In genomic region chr5:172179032-172179989, GRCh38 we compare ENCODE assay signal across 9 cellular contexts. TPM values are rescaled to one million over a fixed set of nuclear protein-coding genes. Genes with fewer than 3 reads are reported as not detected.
DNase-seq lines count a peak whose midpoint lies in the region; ATAC-seq and TF ChIP-seq lines count a peak whose summit lies in the region.
"Had no signal": no experiment of that assay in that cellular context is flagged by ENCODE, and none has a peak within 500 bp of the region (broad histone marks: within the 10 kb centered on the region; RNA-seq: fewer than 3 reads in every experiment).

No MANE protein-coding gene starts in this region.

- no peak overlapping the region for H2BK120ac ChIP-seq in H9 (ENCODE audit: low read depth, low read length, poor library complexity, severe bottlenecking)

- H3K27ac ChIP-seq in H9 (ENCODE audit: insufficient read length, low read depth, low read length): no peak overlapping the region
- H3K27ac ChIP-seq in OCI-LY3 (ENCODE audit: low read length): peak overlapping the region; percentile 54
- H3K27ac ChIP-seq in iPS-20b (ENCODE audit: low read length): no peak overlapping the region

- H3K4me3 ChIP-seq in OCI-LY3 (ENCODE audit: low read length) (peak overlapping the region; percentile 31), iPS-20b (ENCODE audit: low read length) (no peak overlapping the region)

- H4K91ac ChIP-seq in H9 (ENCODE audit: insufficient read length, low read depth, low read length): no peak overlapping the region

- H2BK12ac ChIP-seq in H9 (ENCODE audit: insufficient read length, low read depth, low read length): no peak overlapping the region

- H3K27ac Mint-ChIP-seq in H9: peak overlapping the region in 2 of 3 experiments; percentile 73 to 91; a peak in 4 of 7 replicates
- H3K27ac Mint-ChIP-seq in activated naive CD8-positive, alpha-beta T cell: peak overlapping the region; percentile 98
- peak overlapping the region; percentile 90 for H3K27ac Mint-ChIP-seq in stimulated activated naive B cell treated with anti-CD40 and anti-IgM and Interleukin-4, amounts not matched to agents 10 μg/mL and 1 μg/mL and 100 μg/mL, for 72 hours

- peak; percentile 23 to 30 for ATAC-seq in stimulated activated naive B cell treated with anti-CD40 and anti-IgM and Interleukin-4, amounts not matched to agents 10 μg/mL and 1 μg/mL and 100 μg/mL, for 72 hours (replicated peaks)
- ATAC-seq: HCT116 had no signal

- H3K23ac ChIP-seq in H9 (ENCODE audit: insufficient read length, low read depth, low read length): no peak overlapping the region

- no peak overlapping the region for H3T11ph ChIP-seq in H9 (ENCODE audit: low read length)

- no peaks in the 10 kb centered on the region; the same call in 1 of the 2 replicates for H3K27me3 Mint-ChIP-seq in H9 (ENCODE audit: low read depth)
- H3K27me3 Mint-ChIP-seq in activated naive CD8-positive, alpha-beta T cell: no peaks in the 10 kb centered on the region
- no peaks in the 10 kb centered on the region for H3K27me3 Mint-ChIP-seq in stimulated activated naive B cell treated with anti-CD40 and anti-IgM and Interleukin-4, amounts not matched to agents 10 μg/mL and 1 μg/mL and 100 μg/mL, for 72 hours

- no peak overlapping the region for H3K4ac ChIP-seq in H9 (ENCODE audit: low read depth, low read length)

- H2AFZ ChIP-seq in H9 (ENCODE audit: low read length): no peak overlapping the region
- H2AFZ ChIP-seq in OCI-LY3 (ENCODE audit: low read depth, low read length): no peak overlapping the region

- H3K36me3 ChIP-seq in ES-I3 (ENCODE audit: insufficient read depth, low read length) (no peaks in the 10 kb centered on the region), OCI-LY3 (replicated peaks; ENCODE audit: low read depth, low read length) (peaks cover 41% of the 10 kb centered on the region), iPS-20b (ENCODE audit: insufficient read depth, low read depth, low read length) (no peaks in the 10 kb centered on the region)

- H3K9ac ChIP-seq in ES-I3 (ENCODE audit: low read depth, low read length) (peak overlapping the region; percentile 35; the same call in 1 of the 2 replicates), H9 (ENCODE audit: extremely low read depth, insufficient read length, low read length) (no peak overlapping the region), OCI-LY3 (ENCODE audit: low read length) (peak overlapping the region; percentile 41), iPS-20b (ENCODE audit: low read depth, low read length) (0 out of 2 replicates have a peak overlapping the region, but pooled peaks have one; percentile 34)

- no peaks in the 10 kb centered on the region for H3K79me1 ChIP-seq in H9 (ENCODE audit: insufficient read depth, low read depth, low read length, poor library complexity, severe bottlenecking)

- H3K4me1 Mint-ChIP-seq in H9: peaks cover 33 to 36% of the 10 kb centered on the region in 2 experiments
- peaks cover 87% of the 10 kb centered on the region for H3K4me1 Mint-ChIP-seq in activated naive CD8-positive, alpha-beta T cell (ENCODE audit: low read depth)
- H3K4me1 Mint-ChIP-seq in stimulated activated naive B cell treated with anti-CD40 and anti-IgM and Interleukin-4, amounts not matched to agents 10 μg/mL and 1 μg/mL and 100 μg/mL, for 72 hours: peaks cover 59 to 86% of the 10 kb centered on the region in 2 donors

- no peak overlapping the region for H3K4me2 ChIP-seq in H9 (ENCODE audit: insufficient read depth, insufficient read length, low read length)
- H3K4me2 ChIP-seq in OCI-LY3 (ENCODE audit: low read length): peak overlapping the region; percentile 53

- H2BK15ac ChIP-seq in H9 (ENCODE audit: low read depth, low read length): no peak overlapping the region

- no peaks in the 10 kb centered on the region for H3K9me3 ChIP-seq in ES-I3 (ENCODE audit: control insufficient read depth, insufficient read depth, low read length)
- H3K9me3 ChIP-seq in H9 (ENCODE audit: control insufficient read depth, low read depth, low read length): no peaks in the 10 kb centered on the region
- peaks cover 5% of the 10 kb centered on the region; the same call in 1 of the 2 replicates for H3K9me3 ChIP-seq in OCI-LY3 (ENCODE audit: insufficient read depth, low read length)
- no peaks in the 10 kb centered on the region for H3K9me3 ChIP-seq in iPS-20b (ENCODE audit: insufficient read depth, low read depth, low read length)

- H3K36me3 Mint-ChIP-seq in H9 (ENCODE audit: insufficient read depth in 1 of 3, low read depth in 3 of 3): peaks cover 0 to 4% (median 3%) of the 10 kb centered on the region in 3 experiments; a peak in 3 of 7 replicates
- H3K36me3 Mint-ChIP-seq in activated naive CD8-positive, alpha-beta T cell: peaks cover 4% of the 10 kb centered on the region
- H3K36me3 Mint-ChIP-seq in stimulated activated naive B cell treated with anti-CD40 and anti-IgM and Interleukin-4, amounts not matched to agents 10 μg/mL and 1 μg/mL and 100 μg/mL, for 72 hours: peaks cover 36 to 53% of the 10 kb centered on the region in 2 donors

- no peaks in the 10 kb centered on the region for H3K23me2 ChIP-seq in H9 (ENCODE audit: insufficient read length, low read depth, low read length, poor library complexity, severe bottlenecking)

- H3K4me3 Mint-ChIP-seq in H9: no peak overlapping the region
- H3K4me3 Mint-ChIP-seq in activated naive CD8-positive, alpha-beta T cell: peak overlapping the region; percentile 78
- peak overlapping the region; percentile 76 to 82 for H3K4me3 Mint-ChIP-seq in stimulated activated naive B cell treated with anti-CD40 and anti-IgM and Interleukin-4, amounts not matched to agents 10 μg/mL and 1 μg/mL and 100 μg/mL, for 72 hours

- H4K20me1 ChIP-seq in H9 (ENCODE audit: control insufficient read depth, insufficient read depth, insufficient read length) (no peaks in the 10 kb centered on the region), OCI-LY3 (ENCODE audit: insufficient read depth, low read length) (peaks cover 9% of the 10 kb centered on the region)

- H2BK20ac ChIP-seq in H9 (ENCODE audit: low read depth, low read length, poor library complexity, severe bottlenecking): no peak overlapping the region

- WGBS in H9 (ENCODE audit: extremely low coverage, insufficient read length, low lambda C conversion rate): no CpG with 5 or more reads among the region's 17 CpGs

- H3K4me1 ChIP-seq in ES-I3 (ENCODE audit: insufficient read depth, low read length) (peaks cover 33% of the 10 kb centered on the region), H9 (ENCODE audit: insufficient read depth, low read length) (peaks cover 10% of the 10 kb centered on the region; the same call in 1 of the 2 replicates), OCI-LY3 (ENCODE audit: low read length) (peaks cover 46% of the 10 kb centered on the region), iPS-20b (ENCODE audit: insufficient read depth, low read length) (peaks cover 12% of the 10 kb centered on the region)

- H3K79me2 ChIP-seq in H9 (ENCODE audit: insufficient read depth, low read length) (peaks cover 2% of the 10 kb centered on the region; the same call in 1 of the 2 replicates), OCI-LY3 (ENCODE audit: low read length) (peaks cover 96% of the 10 kb centered on the region)

- no peaks in the 10 kb centered on the region for H3K9me3 Mint-ChIP-seq in H9
- no peaks in the 10 kb centered on the region for H3K9me3 Mint-ChIP-seq in activated naive CD8-positive, alpha-beta T cell (ENCODE audit: low read depth)
- peaks cover 0 to 2% of the 10 kb centered on the region in 2 donors for H3K9me3 Mint-ChIP-seq in stimulated activated naive B cell treated with anti-CD40 and anti-IgM and Interleukin-4, amounts not matched to agents 10 μg/mL and 1 μg/mL and 100 μg/mL, for 72 hours

- no peak overlapping the region for H3K18ac ChIP-seq in H9 (ENCODE audit: insufficient read length, low read depth, low read length)

- H2BK5ac ChIP-seq in H9 (ENCODE audit: insufficient read length, low read length): no peak overlapping the region

- no peak overlapping the region for H3K56ac ChIP-seq in H9 (ENCODE audit: insufficient read length, low read depth, low read length)

- H3K27me3 ChIP-seq in H9 (ENCODE audit: insufficient read depth, low read length) (no peaks in the 10 kb centered on the region), OCI-LY3 (ENCODE audit: low read depth, low read length) (no peaks in the 10 kb centered on the region), iPS-20b (ENCODE audit: insufficient read depth, low read length) (no peaks in the 10 kb centered on the region)

- H3K14ac ChIP-seq in H9 (ENCODE audit: insufficient read depth, low read length): no peak overlapping the region

- H4K5ac ChIP-seq in H9 (ENCODE audit: insufficient read length, low read depth, low read length): no peak overlapping the region

- H4K8ac ChIP-seq in H9 (replicated peaks; ENCODE audit: insufficient read length, low read depth, low read length): no peak overlapping the region

- H2AK5ac ChIP-seq in H9 (ENCODE audit: insufficient read length, low read length): no peak overlapping the region

- TF ChIP-seq CTCF in H9 (conservative IDR thresholded peaks at IDR 0.05) (no peak), OCI-LY3 (IDR thresholded peaks at IDR 0.05; ENCODE audit: low read depth, low read length) (no peak)

- DNase-seq in H9 (peak; percentile 57), NCI-H2196 treated with DMSO at 0.1 percent for 48 hours (lab: John Stamatoyannopoulos, UW; ENCODE audit: unreplicated experiment) (no peak), SK-N-DZ (ENCODE audit: low spot score) (no peak)
- peak; percentile 59 for DNase-seq in stimulated activated naive B cell treated with anti-CD40 and anti-IgM and Interleukin-4, amounts not matched to agents 10 μg/mL and 1 μg/mL and 100 μg/mL, for 72 hours

RNA-seq across cellular contexts. Expression of gene STK10, which starts 8.7 kb away (rescaled TPM):
- total RNA-seq in H9 (2021): 14.6 and 16.3 TPM in 2 replicates
- 4.7 and 5.9 TPM in 2 replicates for polyA plus RNA-seq in SK-N-DZ (2014; cell fraction: cytosol; rRNA removed)
- polyA plus RNA-seq in SK-N-DZ (2014; cell fraction: nucleus; rRNA removed): 9.0 and 16.4 TPM in 2 replicates

RNA-seq across cellular contexts. Expression of gene EFCAB9, which starts 14.7 kb away (rescaled TPM):
- not detected in 2 replicates for total RNA-seq in H9 (2021)
- not detected in 2 replicates for polyA plus RNA-seq in SK-N-DZ (2014; cell fraction: cytosol; rRNA removed)
- not detected in 2 replicates for polyA plus RNA-seq in SK-N-DZ (2014; cell fraction: nucleus; rRNA removed)

Comparison
In these comparisons a context has a peak if more than half of its experiments do, and no peak if none do; other contexts are left out.
1. DNase-seq: peak in H9 (single experiment) and stimulated activated naive B cell treated with anti-CD40 and anti-IgM and Interleukin-4, amounts not matched to agents 10 μg/mL and 1 μg/mL and 100 μg/mL, for 72 hours (single experiment); none in NCI-H2196 treated with DMSO at 0.1 percent for 48 hours (single experiment) and SK-N-DZ (single experiment).
2. H3K4me3 Mint-ChIP-seq: peak in activated naive CD8-positive, alpha-beta T cell (single experiment) and stimulated activated naive B cell treated with anti-CD40 and anti-IgM and Interleukin-4, amounts not matched to agents 10 μg/mL and 1 μg/mL and 100 μg/mL, for 72 hours (2 of 2); none in H9 (0 of 2).
3. Peak in every context shown above with its lines, with median percentiles within 50 percentile points of each other: H3K27ac Mint-ChIP-seq.